1 cellular context compared by ENCODE assay signal in genomic region chr6:355809-356208, GRCh38.
TF ChIP-seq lines count a peak whose summit lies in the region.

No MANE protein-coding gene starts in this region.

TF ChIP-seq in HepG2, 621 proteins besides CTCF, POLR2A, EP300 and RAD21 (continued from another document):
- TF ChIP-seq, protein P1, sequence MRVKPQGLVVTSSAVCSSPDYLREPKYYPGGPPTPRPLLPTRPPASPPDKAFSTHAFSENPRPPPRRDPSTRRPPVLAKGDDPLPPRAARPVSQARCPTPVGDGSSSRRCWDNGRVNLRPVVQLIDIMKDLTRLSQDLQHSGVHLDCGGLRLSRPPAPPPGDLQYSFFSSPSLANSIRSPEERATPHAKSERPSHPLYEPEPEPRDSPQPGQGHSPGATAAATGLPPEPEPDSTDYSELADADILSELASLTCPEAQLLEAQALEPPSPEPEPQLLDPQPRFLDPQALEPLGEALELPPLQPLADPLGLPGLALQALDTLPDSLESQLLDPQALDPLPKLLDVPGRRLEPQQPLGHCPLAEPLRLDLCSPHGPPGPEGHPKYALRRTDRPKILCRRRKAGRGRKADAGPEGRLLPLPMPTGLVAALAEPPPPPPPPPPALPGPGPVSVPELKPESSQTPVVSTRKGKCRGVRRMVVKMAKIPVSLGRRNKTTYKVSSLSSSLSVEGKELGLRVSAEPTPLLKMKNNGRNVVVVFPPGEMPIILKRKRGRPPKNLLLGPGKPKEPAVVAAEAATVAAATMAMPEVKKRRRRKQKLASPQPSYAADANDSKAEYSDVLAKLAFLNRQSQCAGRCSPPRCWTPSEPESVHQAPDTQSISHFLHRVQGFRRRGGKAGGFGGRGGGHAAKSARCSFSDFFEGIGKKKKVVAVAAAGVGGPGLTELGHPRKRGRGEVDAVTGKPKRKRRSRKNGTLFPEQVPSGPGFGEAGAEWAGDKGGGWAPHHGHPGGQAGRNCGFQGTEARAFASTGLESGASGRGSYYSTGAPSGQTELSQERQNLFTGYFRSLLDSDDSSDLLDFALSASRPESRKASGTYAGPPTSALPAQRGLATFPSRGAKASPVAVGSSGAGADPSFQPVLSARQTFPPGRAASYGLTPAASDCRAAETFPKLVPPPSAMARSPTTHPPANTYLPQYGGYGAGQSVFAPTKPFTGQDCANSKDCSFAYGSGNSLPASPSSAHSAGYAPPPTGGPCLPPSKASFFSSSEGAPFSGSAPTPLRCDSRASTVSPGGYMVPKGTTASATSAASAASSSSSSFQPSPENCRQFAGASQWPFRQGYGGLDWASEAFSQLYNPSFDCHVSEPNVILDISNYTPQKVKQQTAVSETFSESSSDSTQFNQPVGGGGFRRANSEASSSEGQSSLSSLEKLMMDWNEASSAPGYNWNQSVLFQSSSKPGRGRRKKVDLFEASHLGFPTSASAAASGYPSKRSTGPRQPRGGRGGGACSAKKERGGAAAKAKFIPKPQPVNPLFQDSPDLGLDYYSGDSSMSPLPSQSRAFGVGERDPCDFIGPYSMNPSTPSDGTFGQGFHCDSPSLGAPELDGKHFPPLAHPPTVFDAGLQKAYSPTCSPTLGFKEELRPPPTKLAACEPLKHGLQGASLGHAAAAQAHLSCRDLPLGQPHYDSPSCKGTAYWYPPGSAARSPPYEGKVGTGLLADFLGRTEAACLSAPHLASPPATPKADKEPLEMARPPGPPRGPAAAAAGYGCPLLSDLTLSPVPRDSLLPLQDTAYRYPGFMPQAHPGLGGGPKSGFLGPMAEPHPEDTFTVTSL (CRISPR knock-in tag; IDR thresholded peaks at IDR 0.05; ENCODE audit: borderline replicate concordance), result no peak
- TF ChIP-seq, protein P2, sequence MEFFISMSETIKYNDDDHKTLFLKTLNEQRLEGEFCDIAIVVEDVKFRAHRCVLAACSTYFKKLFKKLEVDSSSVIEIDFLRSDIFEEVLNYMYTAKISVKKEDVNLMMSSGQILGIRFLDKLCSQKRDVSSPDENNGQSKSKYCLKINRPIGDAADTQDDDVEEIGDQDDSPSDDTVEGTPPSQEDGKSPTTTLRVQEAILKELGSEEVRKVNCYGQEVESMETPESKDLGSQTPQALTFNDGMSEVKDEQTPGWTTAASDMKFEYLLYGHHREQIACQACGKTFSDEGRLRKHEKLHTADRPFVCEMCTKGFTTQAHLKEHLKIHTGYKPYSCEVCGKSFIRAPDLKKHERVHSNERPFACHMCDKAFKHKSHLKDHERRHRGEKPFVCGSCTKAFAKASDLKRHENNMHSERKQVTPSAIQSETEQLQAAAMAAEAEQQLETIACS (CRISPR knock-in tag; IDR thresholded peaks at IDR 0.05), result no peak
- TF ChIP-seq ZNF772 (CRISPR knock-in tag; IDR thresholded peaks at IDR 0.05), result no peak
